In the genomic region with DNA sequence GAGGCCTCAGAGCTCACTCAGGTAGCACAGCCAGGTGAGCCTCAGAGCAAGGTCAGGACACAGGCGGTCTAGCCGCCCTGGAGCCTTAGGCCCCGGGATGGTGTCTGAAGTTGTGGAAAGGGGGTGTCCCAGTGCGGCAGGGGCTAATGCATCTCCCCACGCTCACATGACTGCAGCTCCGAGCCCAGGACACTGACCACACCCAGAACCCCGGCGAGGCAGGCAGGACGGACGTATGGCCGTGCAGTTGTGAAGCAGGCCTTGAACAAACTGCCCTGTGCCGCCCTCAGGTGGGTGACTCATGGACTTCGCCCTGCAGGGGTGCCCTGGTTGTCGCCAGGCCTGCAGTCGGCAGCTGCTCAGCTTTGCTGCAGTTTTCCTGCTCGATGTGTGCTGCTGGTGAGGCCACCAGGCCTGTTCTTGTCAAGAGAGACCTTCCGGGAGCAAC, we compare ENCODE assay signal across 1 cellular context.
TF ChIP-seq lines count a peak whose summit lies in the region.

No MANE protein-coding gene starts in this region.

TF ChIP-seq in HepG2, 621 proteins besides CTCF, POLR2A, EP300 and RAD21 (continued from another document and continues in another):
- TF ChIP-seq, protein P1, sequence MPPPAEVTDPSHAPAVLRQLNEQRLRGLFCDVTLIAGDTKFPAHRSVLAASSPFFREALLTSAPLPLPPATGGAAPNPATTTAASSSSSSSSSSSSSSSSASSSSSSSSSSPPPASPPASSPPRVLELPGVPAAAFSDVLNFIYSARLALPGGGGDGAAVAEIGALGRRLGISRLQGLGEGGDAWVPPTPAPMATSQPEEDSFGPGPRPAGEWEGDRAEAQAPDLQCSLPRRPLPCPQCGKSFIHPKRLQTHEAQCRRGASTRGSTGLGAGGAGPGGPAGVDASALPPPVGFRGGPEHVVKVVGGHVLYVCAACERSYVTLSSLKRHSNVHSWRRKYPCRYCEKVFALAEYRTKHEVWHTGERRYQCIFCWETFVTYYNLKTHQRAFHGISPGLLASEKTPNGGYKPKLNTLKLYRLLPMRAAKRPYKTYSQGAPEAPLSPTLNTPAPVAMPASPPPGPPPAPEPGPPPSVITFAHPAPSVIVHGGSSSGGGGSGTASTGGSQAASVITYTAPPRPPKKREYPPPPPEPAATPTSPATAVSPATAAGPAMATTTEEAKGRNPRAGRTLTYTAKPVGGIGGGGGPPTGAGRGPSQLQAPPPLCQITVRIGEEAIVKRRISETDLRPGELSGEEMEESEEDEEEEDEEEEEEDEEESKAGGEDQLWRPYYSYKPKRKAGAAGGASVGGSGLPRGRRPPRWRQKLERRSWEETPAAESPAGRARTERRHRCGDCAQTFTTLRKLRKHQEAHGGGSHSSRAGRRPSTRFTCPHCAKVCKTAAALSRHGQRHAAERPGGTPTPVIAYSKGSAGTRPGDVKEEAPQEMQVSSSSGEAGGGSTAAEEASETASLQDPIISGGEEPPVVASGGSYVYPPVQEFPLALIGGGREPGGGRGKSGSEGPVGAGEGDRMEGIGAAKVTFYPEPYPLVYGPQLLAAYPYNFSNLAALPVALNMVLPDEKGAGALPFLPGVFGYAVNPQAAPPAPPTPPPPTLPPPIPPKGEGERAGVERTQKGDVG (CRISPR knock-in tag; IDR thresholded peaks at IDR 0.05; ENCODE audit: borderline replicate concordance), result no peak
- peak; percentile 87 for TF ChIP-seq XRCC5 (optimal IDR thresholded peaks at IDR 0.05; ENCODE audit: low read length)
- TF ChIP-seq CBX5 (CRISPR knock-in tag; IDR thresholded peaks at IDR 0.05; ENCODE audit: borderline replicate concordance), result peak; percentile 89
- TF ChIP-seq, protein P2, sequence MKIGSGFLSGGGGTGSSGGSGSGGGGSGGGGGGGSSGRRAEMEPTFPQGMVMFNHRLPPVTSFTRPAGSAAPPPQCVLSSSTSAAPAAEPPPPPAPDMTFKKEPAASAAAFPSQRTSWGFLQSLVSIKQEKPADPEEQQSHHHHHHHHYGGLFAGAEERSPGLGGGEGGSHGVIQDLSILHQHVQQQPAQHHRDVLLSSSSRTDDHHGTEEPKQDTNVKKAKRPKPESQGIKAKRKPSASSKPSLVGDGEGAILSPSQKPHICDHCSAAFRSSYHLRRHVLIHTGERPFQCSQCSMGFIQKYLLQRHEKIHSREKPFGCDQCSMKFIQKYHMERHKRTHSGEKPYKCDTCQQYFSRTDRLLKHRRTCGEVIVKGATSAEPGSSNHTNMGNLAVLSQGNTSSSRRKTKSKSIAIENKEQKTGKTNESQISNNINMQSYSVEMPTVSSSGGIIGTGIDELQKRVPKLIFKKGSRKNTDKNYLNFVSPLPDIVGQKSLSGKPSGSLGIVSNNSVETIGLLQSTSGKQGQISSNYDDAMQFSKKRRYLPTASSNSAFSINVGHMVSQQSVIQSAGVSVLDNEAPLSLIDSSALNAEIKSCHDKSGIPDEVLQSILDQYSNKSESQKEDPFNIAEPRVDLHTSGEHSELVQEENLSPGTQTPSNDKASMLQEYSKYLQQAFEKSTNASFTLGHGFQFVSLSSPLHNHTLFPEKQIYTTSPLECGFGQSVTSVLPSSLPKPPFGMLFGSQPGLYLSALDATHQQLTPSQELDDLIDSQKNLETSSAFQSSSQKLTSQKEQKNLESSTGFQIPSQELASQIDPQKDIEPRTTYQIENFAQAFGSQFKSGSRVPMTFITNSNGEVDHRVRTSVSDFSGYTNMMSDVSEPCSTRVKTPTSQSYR (CRISPR knock-in tag; IDR thresholded peaks at IDR 0.05; ENCODE audit: borderline replicate concordance), result 0 out of 2 replicates have a peak, but pooled peaks have one; percentile 13
- no peak for TF ChIP-seq TAF1 (CRISPR knock-in tag; IDR thresholded peaks at IDR 0.05)
- TF ChIP-seq, protein P3, sequence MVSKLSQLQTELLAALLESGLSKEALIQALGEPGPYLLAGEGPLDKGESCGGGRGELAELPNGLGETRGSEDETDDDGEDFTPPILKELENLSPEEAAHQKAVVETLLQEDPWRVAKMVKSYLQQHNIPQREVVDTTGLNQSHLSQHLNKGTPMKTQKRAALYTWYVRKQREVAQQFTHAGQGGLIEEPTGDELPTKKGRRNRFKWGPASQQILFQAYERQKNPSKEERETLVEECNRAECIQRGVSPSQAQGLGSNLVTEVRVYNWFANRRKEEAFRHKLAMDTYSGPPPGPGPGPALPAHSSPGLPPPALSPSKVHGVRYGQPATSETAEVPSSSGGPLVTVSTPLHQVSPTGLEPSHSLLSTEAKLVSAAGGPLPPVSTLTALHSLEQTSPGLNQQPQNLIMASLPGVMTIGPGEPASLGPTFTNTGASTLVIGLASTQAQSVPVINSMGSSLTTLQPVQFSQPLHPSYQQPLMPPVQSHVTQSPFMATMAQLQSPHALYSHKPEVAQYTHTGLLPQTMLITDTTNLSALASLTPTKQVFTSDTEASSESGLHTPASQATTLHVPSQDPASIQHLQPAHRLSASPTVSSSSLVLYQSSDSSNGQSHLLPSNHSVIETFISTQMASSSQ (IDR thresholded peaks at IDR 0.05; ENCODE audit: low read depth), result no peak
- TF ChIP-seq, protein P3 (CRISPR knock-in tag; IDR thresholded peaks at IDR 0.05; ENCODE audit: borderline replicate concordance), result no peak; the same call in 1 of the 2 replicates
- TF ChIP-seq FOXP1 (IDR thresholded peaks at IDR 0.05), result no peak
- TF ChIP-seq FOXP1 (CRISPR knock-in tag; IDR thresholded peaks at IDR 0.05), result peak; percentile 25; the same call in 1 of the 2 replicates
- TF ChIP-seq ONECUT2 (CRISPR knock-in tag; IDR thresholded peaks at IDR 0.05), result no peak
- no peak for TF ChIP-seq ZFP82 (CRISPR knock-in tag; IDR thresholded peaks at IDR 0.05; ENCODE audit: borderline replicate concordance)
- TF ChIP-seq, protein P4, sequence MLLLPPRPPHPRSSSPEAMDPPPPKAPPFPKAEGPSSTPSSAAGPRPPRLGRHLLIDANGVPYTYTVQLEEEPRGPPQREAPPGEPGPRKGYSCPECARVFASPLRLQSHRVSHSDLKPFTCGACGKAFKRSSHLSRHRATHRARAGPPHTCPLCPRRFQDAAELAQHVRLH (CRISPR knock-in tag; IDR thresholded peaks at IDR 0.05; ENCODE audit: borderline replicate concordance, low read depth), result no peak
- peak; percentile 70; the same call in 1 of the 2 replicates for TF ChIP-seq SMAD3 (CRISPR knock-in tag; IDR thresholded peaks at IDR 0.05)
- TF ChIP-seq, protein P5, sequence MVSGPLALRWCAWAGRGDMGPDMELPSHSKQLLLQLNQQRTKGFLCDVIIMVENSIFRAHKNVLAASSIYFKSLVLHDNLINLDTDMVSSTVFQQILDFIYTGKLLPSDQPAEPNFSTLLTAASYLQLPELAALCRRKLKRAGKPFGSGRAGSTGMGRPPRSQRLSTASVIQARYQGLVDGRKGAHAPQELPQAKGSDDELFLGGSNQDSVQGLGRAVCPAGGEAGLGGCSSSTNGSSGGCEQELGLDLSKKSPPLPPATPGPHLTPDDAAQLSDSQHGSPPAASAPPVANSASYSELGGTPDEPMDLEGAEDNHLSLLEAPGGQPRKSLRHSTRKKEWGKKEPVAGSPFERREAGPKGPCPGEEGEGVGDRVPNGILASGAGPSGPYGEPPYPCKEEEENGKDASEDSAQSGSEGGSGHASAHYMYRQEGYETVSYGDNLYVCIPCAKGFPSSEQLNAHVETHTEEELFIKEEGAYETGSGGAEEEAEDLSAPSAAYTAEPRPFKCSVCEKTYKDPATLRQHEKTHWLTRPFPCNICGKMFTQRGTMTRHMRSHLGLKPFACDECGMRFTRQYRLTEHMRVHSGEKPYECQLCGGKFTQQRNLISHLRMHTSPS (CRISPR knock-in tag; IDR thresholded peaks at IDR 0.05; ENCODE audit: low read depth), result peak; percentile 59; the same call in 1 of the 2 replicates
- no peak for TF ChIP-seq ZNF17 (CRISPR knock-in tag; IDR thresholded peaks at IDR 0.05)
- TF ChIP-seq, protein P6, sequence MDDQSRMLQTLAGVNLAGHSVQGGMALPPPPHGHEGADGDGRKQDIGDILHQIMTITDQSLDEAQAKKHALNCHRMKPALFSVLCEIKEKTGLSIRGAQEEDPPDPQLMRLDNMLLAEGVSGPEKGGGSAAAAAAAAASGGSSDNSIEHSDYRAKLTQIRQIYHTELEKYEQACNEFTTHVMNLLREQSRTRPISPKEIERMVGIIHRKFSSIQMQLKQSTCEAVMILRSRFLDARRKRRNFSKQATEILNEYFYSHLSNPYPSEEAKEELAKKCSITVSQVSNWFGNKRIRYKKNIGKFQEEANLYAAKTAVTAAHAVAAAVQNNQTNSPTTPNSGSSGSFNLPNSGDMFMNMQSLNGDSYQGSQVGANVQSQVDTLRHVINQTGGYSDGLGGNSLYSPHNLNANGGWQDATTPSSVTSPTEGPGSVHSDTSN (CRISPR knock-in tag; IDR thresholded peaks at IDR 0.05; ENCODE audit: borderline replicate concordance), result no peak
- TF ChIP-seq MIER2 (CRISPR knock-in tag; IDR thresholded peaks at IDR 0.05), result peak; percentile 41; the same call in 1 of the 2 replicates
- TF ChIP-seq, protein P7, sequence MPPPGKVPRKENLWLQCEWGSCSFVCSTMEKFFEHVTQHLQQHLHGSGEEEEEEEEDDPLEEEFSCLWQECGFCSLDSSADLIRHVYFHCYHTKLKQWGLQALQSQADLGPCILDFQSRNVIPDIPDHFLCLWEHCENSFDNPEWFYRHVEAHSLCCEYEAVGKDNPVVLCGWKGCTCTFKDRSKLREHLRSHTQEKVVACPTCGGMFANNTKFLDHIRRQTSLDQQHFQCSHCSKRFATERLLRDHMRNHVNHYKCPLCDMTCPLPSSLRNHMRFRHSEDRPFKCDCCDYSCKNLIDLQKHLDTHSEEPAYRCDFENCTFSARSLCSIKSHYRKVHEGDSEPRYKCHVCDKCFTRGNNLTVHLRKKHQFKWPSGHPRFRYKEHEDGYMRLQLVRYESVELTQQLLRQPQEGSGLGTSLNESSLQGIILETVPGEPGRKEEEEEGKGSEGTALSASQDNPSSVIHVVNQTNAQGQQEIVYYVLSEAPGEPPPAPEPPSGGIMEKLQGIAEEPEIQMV (CRISPR knock-in tag; IDR thresholded peaks at IDR 0.05; ENCODE audit: low read depth), result no peak
- no peak for TF ChIP-seq PCBP1 (IDR thresholded peaks at IDR 0.05; ENCODE audit: borderline replicate concordance, low read depth, low read length)
- no peak for TF ChIP-seq ZEB1 (IDR thresholded peaks at IDR 0.05; ENCODE audit: insufficient replicate concordance, low read depth)
- TF ChIP-seq MTF2 (CRISPR knock-in tag; IDR thresholded peaks at IDR 0.05; ENCODE audit: borderline replicate concordance), result no peak; the same call in 1 of the 2 replicates
- TF ChIP-seq ZNF230 (CRISPR knock-in tag; IDR thresholded peaks at IDR 0.05), result no peak
- peak; percentile 83; the same call in 1 of the 2 replicates for TF ChIP-seq KDM2A (CRISPR knock-in tag; IDR thresholded peaks at IDR 0.05; ENCODE audit: borderline replicate concordance, low read depth)
- no peak for TF ChIP-seq ZBTB42 (CRISPR knock-in tag; IDR thresholded peaks at IDR 0.05)
- no peak for TF ChIP-seq RBAK (CRISPR knock-in tag; IDR thresholded peaks at IDR 0.05)
- TF ChIP-seq DNMT3B (CRISPR knock-in tag; conservative IDR thresholded peaks at IDR 0.05), result no peak
- TF ChIP-seq SMARCE1 (IDR thresholded peaks at IDR 0.05; ENCODE audit: borderline replicate concordance), result no peak
- TF ChIP-seq RBM22 (optimal IDR thresholded peaks at IDR 0.05; ENCODE audit: low read length), result no peak
- TF ChIP-seq ZNF569 (CRISPR knock-in tag; IDR thresholded peaks at IDR 0.05; ENCODE audit: borderline replicate concordance), result no peak
- TF ChIP-seq LCORL (IDR thresholded peaks at IDR 0.05), result no peak
- TF ChIP-seq LCORL (CRISPR knock-in tag; IDR thresholded peaks at IDR 0.05), result peak; percentile 93
- TF ChIP-seq ZNF543 (CRISPR knock-in tag; IDR thresholded peaks at IDR 0.05), result no peak
- TF ChIP-seq, protein P8, sequence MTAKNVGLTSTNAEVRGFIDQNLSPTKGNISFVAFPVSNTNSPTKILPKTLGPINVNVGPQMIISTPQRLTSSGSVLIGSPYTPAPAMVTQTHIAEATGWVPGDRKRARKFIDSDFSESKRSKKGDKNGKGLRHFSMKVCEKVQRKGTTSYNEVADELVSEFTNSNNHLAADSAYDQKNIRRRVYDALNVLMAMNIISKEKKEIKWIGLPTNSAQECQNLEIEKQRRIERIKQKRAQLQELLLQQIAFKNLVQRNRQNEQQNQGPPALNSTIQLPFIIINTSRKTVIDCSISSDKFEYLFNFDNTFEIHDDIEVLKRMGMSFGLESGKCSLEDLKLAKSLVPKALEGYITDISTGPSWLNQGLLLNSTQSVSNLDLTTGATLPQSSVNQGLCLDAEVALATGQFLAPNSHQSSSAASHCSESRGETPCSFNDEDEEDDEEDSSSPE (CRISPR knock-in tag; IDR thresholded peaks at IDR 0.05), result 0 out of 2 replicates have a peak, but pooled peaks have one; percentile 22
- TF ChIP-seq, protein P9, sequence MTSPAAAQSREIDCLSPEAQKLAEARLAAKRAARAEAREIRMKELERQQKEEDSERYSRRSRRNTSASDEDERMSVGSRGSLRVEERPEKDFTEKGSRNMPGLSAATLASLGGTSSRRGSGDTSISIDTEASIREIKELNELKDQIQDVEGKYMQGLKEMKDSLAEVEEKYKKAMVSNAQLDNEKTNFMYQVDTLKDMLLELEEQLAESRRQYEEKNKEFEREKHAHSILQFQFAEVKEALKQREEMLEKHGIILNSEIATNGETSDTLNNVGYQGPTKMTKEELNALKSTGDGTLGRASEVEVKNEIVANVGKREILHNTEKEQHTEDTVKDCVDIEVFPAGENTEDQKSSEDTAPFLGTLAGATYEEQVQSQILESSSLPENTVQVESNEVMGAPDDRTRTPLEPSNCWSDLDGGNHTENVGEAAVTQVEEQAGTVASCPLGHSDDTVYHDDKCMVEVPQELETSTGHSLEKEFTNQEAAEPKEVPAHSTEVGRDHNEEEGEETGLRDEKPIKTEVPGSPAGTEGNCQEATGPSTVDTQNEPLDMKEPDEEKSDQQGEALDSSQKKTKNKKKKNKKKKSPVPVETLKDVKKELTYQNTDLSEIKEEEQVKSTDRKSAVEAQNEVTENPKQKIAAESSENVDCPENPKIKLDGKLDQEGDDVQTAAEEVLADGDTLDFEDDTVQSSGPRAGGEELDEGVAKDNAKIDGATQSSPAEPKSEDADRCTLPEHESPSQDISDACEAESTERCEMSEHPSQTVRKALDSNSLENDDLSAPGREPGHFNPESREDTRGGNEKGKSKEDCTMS (CRISPR knock-in tag; conservative IDR thresholded peaks at IDR 0.05), result no peak
- peak; percentile 99 for TF ChIP-seq ZSCAN25 (CRISPR knock-in tag; IDR thresholded peaks at IDR 0.05)
- TF ChIP-seq, protein P10, sequence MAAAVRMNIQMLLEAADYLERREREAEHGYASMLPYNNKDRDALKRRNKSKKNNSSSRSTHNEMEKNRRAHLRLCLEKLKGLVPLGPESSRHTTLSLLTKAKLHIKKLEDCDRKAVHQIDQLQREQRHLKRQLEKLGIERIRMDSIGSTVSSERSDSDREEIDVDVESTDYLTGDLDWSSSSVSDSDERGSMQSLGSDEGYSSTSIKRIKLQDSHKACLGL (CRISPR knock-in tag; IDR thresholded peaks at IDR 0.05), result no peak
